ENCODE assay signal across 15 cellular contexts in the genomic region with DNA sequence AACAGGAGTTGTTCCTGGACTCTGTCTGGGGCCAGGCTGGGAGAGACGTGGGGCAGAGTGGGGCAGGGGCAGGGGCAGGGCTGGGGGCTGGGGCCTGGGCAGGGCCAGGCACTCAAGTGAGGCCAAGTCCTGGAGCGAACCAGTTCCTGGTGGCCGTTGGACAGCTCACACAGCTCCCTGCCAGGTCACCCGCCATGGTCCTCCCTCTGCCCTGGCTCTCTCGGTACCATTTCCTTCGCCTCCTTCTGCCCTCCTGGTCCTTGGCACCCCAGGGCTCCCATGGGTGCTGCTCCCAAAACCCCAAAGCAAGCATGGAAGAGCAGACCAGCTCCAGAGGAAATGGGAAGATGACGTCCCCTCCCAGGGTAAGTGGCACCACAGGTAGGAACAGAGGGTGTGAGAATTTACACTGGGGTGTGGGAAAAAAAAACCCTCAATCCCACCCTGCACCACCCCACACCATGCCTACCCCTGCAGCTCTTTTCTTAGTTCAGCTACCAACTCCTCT. TPM values are rescaled to one million over a fixed set of nuclear protein-coding genes. Genes with fewer than 3 reads are reported as not detected.
DNase-seq lines count a peak whose midpoint lies in the region; ATAC-seq, FAIRE-seq and TF ChIP-seq lines count a peak whose summit lies in the region.
"Had no signal": no experiment of that assay in that cellular context is flagged by ENCODE, and none has a peak within 500 bp of the region (broad histone marks: within the 10 kb centered on the region; RNA-seq: fewer than 3 reads in every experiment).

A gene with protein sequence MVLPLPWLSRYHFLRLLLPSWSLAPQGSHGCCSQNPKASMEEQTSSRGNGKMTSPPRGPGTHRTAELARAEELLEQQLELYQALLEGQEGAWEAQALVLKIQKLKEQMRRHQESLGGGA (plus strand): TSS at position 142 of the 508 bp plus-strand sequence. CDS start 53 bp downstream, at position 195.

- FAIRE-seq in A549 (lab: Jason Lieb, UNC): no peak

- no peaks in the 10 kb centered on the region for H3K27me3 Mint-ChIP-seq in activated naive CD8-positive, alpha-beta T cell
- H3K27me3 Mint-ChIP-seq: brain had no signal

- H3K9me3 ChIP-seq in A549 (no peaks in the 10 kb centered on the region), mesenchymal stem cell (ENCODE audit: control insufficient read depth, low read length) (no peaks in the 10 kb centered on the region)
- H3K9me3 ChIP-seq: BLaER1 had no signal

- no peak within 1 kb of the TSS for H2BK12ac ChIP-seq in mesenchymal stem cell (ENCODE audit: low read length in 2 of 2)

- no peak within 1 kb of the TSS for H2BK5ac ChIP-seq in mesenchymal stem cell (ENCODE audit: low read depth, low read length, poor library complexity, severe bottlenecking)

- H3K27ac ChIP-seq in A549 (no peak within 1 kb of the TSS), mesenchymal stem cell (ENCODE audit: low read length, poor library complexity, severe bottlenecking) (peak within 1 kb of the TSS; percentile 20)
- H3K27ac ChIP-seq: BLaER1 had no signal

- peaks cover 17% of the 10 kb centered on the region for H3K79me1 ChIP-seq in mesenchymal stem cell (replicated peaks; ENCODE audit: low read length, poor library complexity, severe bottlenecking)

- no peaks in the 10 kb centered on the region for H3K27me3 ChIP-seq in H7 (ENCODE audit: control insufficient read depth, insufficient read depth, low read length)
- no peaks in the 10 kb centered on the region for H3K27me3 ChIP-seq in mesenchymal stem cell (ENCODE audit: control insufficient read depth in 1 of 2, insufficient read depth in 1 of 2, low read length in 2 of 2)
- H3K27me3 ChIP-seq: BLaER1 had no signal

- H4K91ac ChIP-seq in mesenchymal stem cell (ENCODE audit: low read length): no peak within 1 kb of the TSS

- H3K36me3 ChIP-seq in H7 (replicated peaks; ENCODE audit: control insufficient read depth, insufficient read depth, low read length) (peaks cover 31% of the 10 kb centered on the region), mesenchymal stem cell (ENCODE audit: control insufficient read depth in 1 of 2, insufficient read depth in 2 of 2, low read depth in 1 of 2, low read length in 2 of 2) (peaks cover 46 to 52% of the 10 kb centered on the region in 2 experiments)

- peak; percentile 50 to 52 for ATAC-seq in A549

- H3K9me3 Mint-ChIP-seq in activated naive CD8-positive, alpha-beta T cell (ENCODE audit: low read depth): no peaks in the 10 kb centered on the region
- H3K9me3 Mint-ChIP-seq: brain; T-helper 2 cell treated with Interferon-gamma antibody and Interleukin-4, amounts not matched to agents 5 μg/mL and 100 μg/mL, for 36 hours had no signal

- no peak within 1 kb of the TSS for H3K18ac ChIP-seq in mesenchymal stem cell (ENCODE audit: low read depth in 1 of 2, low read length in 2 of 2)

- no peak for DNase-seq in A549 (ENCODE audit: low read depth in 1 of 2, low spot score in 1 of 2)
- peak; percentile 57 for DNase-seq in H7
- DNase-seq in mesenchymal stem cell: no peak
- DNase-seq in NCI-H2107 treated with DMSO at 0.1 percent for 48 hours (lab: John Stamatoyannopoulos, UW; ENCODE audit: unreplicated experiment): no peak
- DNase-seq in dermis blood vessel endothelial cell: no peak
- no peak for DNase-seq in GM13976 (ENCODE audit: low spot score)
- DNase-seq in COLO829 (ENCODE audit: low spot score): no peak
- DNase-seq: NCI-H524 treated with DMSO at 0.1 percent for 48 hours; nucleus accumbens; stimulated activated CD4-positive, alpha-beta T cell treated with anti-CD3 and anti-CD28 coated beads, Interleukin-2, amount 100 ng/mL, for 24 hours had no signal

- POLR2A ChIA-PET in A549 (lab: Yijun Ruan, JAX): no interaction called here

- H2BK120ac ChIP-seq in mesenchymal stem cell (ENCODE audit: low read depth, low read length): no peak within 1 kb of the TSS

- no peak within 1 kb of the TSS for H4K8ac ChIP-seq in mesenchymal stem cell (ENCODE audit: low read length)

- H2BK15ac ChIP-seq in mesenchymal stem cell (ENCODE audit: low read depth, poor library complexity, severe bottlenecking): no peak within 1 kb of the TSS

- H3K14ac ChIP-seq in mesenchymal stem cell (ENCODE audit: low read length in 2 of 2): no peak within 1 kb of the TSS

- H3K4me1 Mint-ChIP-seq in activated naive CD8-positive, alpha-beta T cell (ENCODE audit: low read depth): peaks cover 13% of the 10 kb centered on the region
- H3K4me1 Mint-ChIP-seq: brain had no signal

- no peak within 1 kb of the TSS for H3K4ac ChIP-seq in mesenchymal stem cell (ENCODE audit: low read depth in 1 of 2, low read length in 2 of 2)

- TF ChIP-seq RAD21 in A549 (conservative IDR thresholded peaks at IDR 0.05 in 1 of 2, IDR thresholded peaks at IDR 0.05 in 1 of 2): no peak

- no peak within 1 kb of the TSS for H3K23ac ChIP-seq in mesenchymal stem cell (ENCODE audit: low read length in 2 of 2)

- H3K4me3 ChIP-seq in A549 (no peak within 1 kb of the TSS), H7 (ENCODE audit: insufficient read depth, low read depth, low read length) (no peak within 1 kb of the TSS), mesenchymal stem cell (ENCODE audit: insufficient read depth in 1 of 2, low read depth in 1 of 2, low read length in 2 of 2) (no peak within 1 kb of the TSS)
- H3K4me3 ChIP-seq: BLaER1 had no signal

- in situ Hi-C loops in GM13976 (cut with MboI; ENCODE audit: low sequenced_read_pairs, unreplicated experiment): no loop called here

- 90% methylated on average over 6 of the region's 7 CpGs for WGBS in A549 (ENCODE audit: missing lambda C conversion rate)
- 92% methylated on average over 7 of the region's 7 CpGs for WGBS in mesenchymal stem cell

- TF ChIP-seq POLR2A in A549 (IDR thresholded peaks at IDR 0.05; ENCODE audit: low read length): no peak

- CTCF ChIA-PET in A549 (lab: Yijun Ruan, JAX): interaction anchor here (0.6 to 1.7 kb wide), 3 partner anchors 12 to 36 kb away, joined by 3 to 7 read pairs (median 3); no protein-coding TSS in a partner anchor

- peak within 1 kb of the TSS; percentile 54 for H3K27ac Mint-ChIP-seq in activated naive CD8-positive, alpha-beta T cell
- H3K27ac Mint-ChIP-seq: T-helper 2 cell treated with Interferon-gamma antibody and Interleukin-4, amounts not matched to agents 5 μg/mL and 100 μg/mL, for 36 hours had no signal

- TF ChIP-seq EP300 in A549 (IDR thresholded peaks at IDR 0.05): no peak

- no peak for TF ChIP-seq CTCF in A549 (IDR thresholded peaks at IDR 0.05)
- no peak for TF ChIP-seq CTCF in GM13976 (IDR thresholded peaks at IDR 0.05; ENCODE audit: borderline replicate concordance, control extremely low read depth, extremely low read depth, insufficient read depth, missing control alignments)

- H3K4me2 ChIP-seq in A549 (no peak within 1 kb of the TSS), mesenchymal stem cell (ENCODE audit: low read length, poor library complexity, severe bottlenecking) (no peak within 1 kb of the TSS)
- H3K4me2 ChIP-seq: BLaER1 had no signal

- no peak within 1 kb of the TSS for H2AFZ ChIP-seq in mesenchymal stem cell (ENCODE audit: low read depth, low read length)

- H2AK5ac ChIP-seq in mesenchymal stem cell (ENCODE audit: low read length, severe bottlenecking): no peak within 1 kb of the TSS

- no peak within 1 kb of the TSS for H3K4me3 Mint-ChIP-seq in activated naive CD8-positive, alpha-beta T cell
- H3K4me3 Mint-ChIP-seq: brain; T-helper 2 cell treated with Interferon-gamma antibody and Interleukin-4, amounts not matched to agents 5 μg/mL and 100 μg/mL, for 36 hours had no signal

- H3K36me3 Mint-ChIP-seq in activated naive CD8-positive, alpha-beta T cell: no peaks in the 10 kb centered on the region

- H3K4me1 ChIP-seq in A549 (no peaks in the 10 kb centered on the region), mesenchymal stem cell (ENCODE audit: control insufficient read depth, insufficient read depth, low read depth, low read length) (peaks cover 13% of the 10 kb centered on the region)
- H3K4me1 ChIP-seq: BLaER1 had no signal

- H3K9ac ChIP-seq in mesenchymal stem cell (ENCODE audit: low read length): no peak within 1 kb of the TSS
- H3K9ac ChIP-seq: BLaER1 had no signal

TF ChIP-seq in A549, 52 proteins besides CTCF, POLR2A, EP300 and RAD21:
- peak; percentile 64; the same call in 1 of the 2 replicates for TF ChIP-seq TFCP2L1 (CRISPR knock-in tag; IDR thresholded peaks at IDR 0.05)
- TF ChIP-seq FOSL2 (IDR thresholded peaks at IDR 0.05): no peak
- no peak for TF ChIP-seq FOSL2 (CRISPR knock-in tag; IDR thresholded peaks at IDR 0.05)

RNA-seq across cellular contexts. Expression of the gene that starts here (rescaled TPM):
- polyA plus RNA-seq in A549 (2011; rRNA removed) (not detected in 2 replicates), A549 (2017; fragmentation: RNase III; extraction: RNeasy Plus Mini Kit Qiagen cat#74134 plus additional on column Dnase treatment) (not detected in 3 replicates)
- not detected in 2 replicates for polyA plus RNA-seq in A549 (2012; cell fraction: cytosol; rRNA removed)
- polyA plus RNA-seq in A549 (2012; cell fraction: nucleus; rRNA removed): not detected in 2 replicates
- not detected in 2 replicates for polyA minus RNA-seq in A549 (2011; rRNA and poly(A)+ RNA removed)
- total RNA-seq in H7 (2014; rRNA removed; shearing (Covaris generic)): not detected in 2 replicates
- polyA plus RNA-seq in mesenchymal stem cell (2013, experiment 1 of 2): not detected
- polyA plus RNA-seq in mesenchymal stem cell (2013, experiment 2 of 2): not detected
- total RNA-seq in dermis blood vessel endothelial cell: not detected in 2 replicates
- total RNA-seq: activated CD8-positive, alpha-beta memory T cell treated with anti-CD3 and anti-CD28 coated beads for 36 hours had no signal

Comparison
In these comparisons a context has a peak if more than half of its experiments do, and no peak if none do; other contexts are left out.
1. Peak in ATAC-seq in A549; RNA of the gene not detected or under 1 TPM.
2. Peak in DNase-seq in H7; RNA of the gene not detected or under 1 TPM.